In the genomic region with DNA sequence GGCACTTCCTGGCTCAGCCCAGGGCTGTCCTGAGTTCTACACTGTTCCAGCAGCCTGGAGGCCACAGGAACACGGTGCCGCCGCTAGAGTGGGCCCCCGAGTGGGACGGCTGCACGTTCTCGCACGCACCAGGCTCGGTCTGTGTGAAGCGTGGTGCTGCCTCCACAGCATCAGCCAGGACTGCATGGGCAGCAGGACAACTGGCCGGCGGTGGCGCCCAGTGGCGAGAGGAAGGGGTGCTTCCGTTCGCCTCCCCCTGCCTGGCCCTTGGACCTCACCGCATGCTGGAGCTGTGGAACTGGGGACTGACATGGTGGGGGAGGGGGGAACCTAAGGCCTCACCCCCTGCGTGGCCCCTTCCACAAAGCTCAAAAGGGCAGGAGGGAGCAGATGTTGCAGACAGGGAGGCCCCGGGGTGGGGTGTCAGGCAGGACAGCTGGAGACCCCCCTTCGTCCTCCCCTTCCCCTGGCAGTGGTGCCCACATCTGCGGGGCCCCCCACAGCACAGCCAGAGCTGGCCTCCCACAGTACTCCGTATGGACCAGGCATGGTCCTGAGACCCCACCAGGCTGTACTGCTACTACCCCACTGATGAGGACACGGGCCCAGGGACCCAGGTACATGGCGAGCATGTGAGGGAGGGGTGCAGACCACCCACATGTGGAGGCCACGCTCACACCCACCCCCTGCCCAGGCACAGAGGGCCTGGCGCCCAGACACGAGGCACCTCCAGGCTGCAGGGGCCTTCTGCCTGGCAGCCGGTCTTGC, we compare ENCODE assay signal across 18 cellular contexts.
"Had no signal": no experiment of that assay in that cellular context is flagged by ENCODE, and none has a peak within 500 bp of the region (broad histone marks: within the 10 kb centered on the region; RNA-seq: fewer than 3 reads in every experiment).

No MANE protein-coding gene starts in this region.

- H3K4me3 Mint-ChIP-seq: activated CD8-positive, alpha-beta T cell treated with anti-CD3 and anti-CD28 coated beads for 36 hours; activated T-cell treated with anti-CD3 and anti-CD28 coated beads, Interleukin-2, amount 50 U/mL, for 4 hours; brain; naive thymus-derived CD8-positive, alpha-beta T cell; WTC11 had no signal

- H3K4me3 ChIP-seq: sigmoid colon, thoracic aorta had no signal

- H3K27me3 ChIP-seq: sigmoid colon had no signal

- H3K27ac Mint-ChIP-seq: activated CD8-positive, alpha-beta T cell treated with anti-CD3 and anti-CD28 coated beads for 36 hours; activated naive CD4-positive, alpha-beta T cell treated with anti-CD3 and anti-CD28 coated beads, Interleukin-2, amount 50 U/mL, for 72 hours; brain; progenitor cell of endocrine pancreas had no signal

- H3K9me3 ChIP-seq: sigmoid colon, thoracic aorta had no signal

- H3K27ac ChIP-seq: thoracic aorta had no signal

- H3K9me3 Mint-ChIP-seq: activated CD8-positive, alpha-beta T cell treated with anti-CD3 and anti-CD28 coated beads for 36 hours; activated naive CD4-positive, alpha-beta T cell treated with anti-CD3 and anti-CD28 coated beads, Interleukin-2, amount 50 U/mL, for 72 hours; activated T-cell treated with anti-CD3 and anti-CD28 coated beads, Interleukin-2, amount 50 U/mL, for 4 hours; brain; naive thymus-derived CD8-positive, alpha-beta T cell; WTC11 had no signal

- H3K36me3 Mint-ChIP-seq: WTC11 had no signal

- H3K27me3 Mint-ChIP-seq: activated CD8-positive, alpha-beta T cell treated with anti-CD3 and anti-CD28 coated beads for 36 hours; brain; naive thymus-derived CD8-positive, alpha-beta T cell; progenitor cell of endocrine pancreas had no signal

- DNase-seq: activated CD4-positive, alpha-beta T cell treated with anti-CD3 and anti-CD28 coated beads for 4 hours; activated CD8-positive, alpha-beta T cell treated with anti-CD3 and anti-CD28 coated beads for 36 hours; activated gamma-delta T cell; activated T-cell treated with anti-CD3 and anti-CD28 coated beads, Interleukin-2, amount 50 U/mL, for 4 hours; amniotic stem cell; effector CD8-positive, alpha-beta T cell; foreskin fibroblast; head of caudate nucleus; left colon; naive thymus-derived CD8-positive, alpha-beta T cell; nucleus accumbens; sigmoid colon; stimulated activated CD4-positive, alpha-beta T cell treated with anti-CD3 and anti-CD28 coated beads, Interleukin-1b, Interleukin-23, amount 100 ng/mL, for 48 hours had no signal

- ATAC-seq: activated CD8-positive, alpha-beta T cell treated with anti-CD3 and anti-CD28 coated beads for 36 hours; activated naive CD4-positive, alpha-beta T cell treated with anti-CD3 and anti-CD28 coated beads, Interleukin-2, amount 50 U/mL, for 72 hours; activated T-cell treated with anti-CD3 and anti-CD28 coated beads, Interleukin-2, amount 50 U/mL, for 4 hours; left colon; naive thymus-derived CD8-positive, alpha-beta T cell; WTC11 had no signal
